8 cellular contexts compared by ENCODE assay signal in the genomic region with DNA sequence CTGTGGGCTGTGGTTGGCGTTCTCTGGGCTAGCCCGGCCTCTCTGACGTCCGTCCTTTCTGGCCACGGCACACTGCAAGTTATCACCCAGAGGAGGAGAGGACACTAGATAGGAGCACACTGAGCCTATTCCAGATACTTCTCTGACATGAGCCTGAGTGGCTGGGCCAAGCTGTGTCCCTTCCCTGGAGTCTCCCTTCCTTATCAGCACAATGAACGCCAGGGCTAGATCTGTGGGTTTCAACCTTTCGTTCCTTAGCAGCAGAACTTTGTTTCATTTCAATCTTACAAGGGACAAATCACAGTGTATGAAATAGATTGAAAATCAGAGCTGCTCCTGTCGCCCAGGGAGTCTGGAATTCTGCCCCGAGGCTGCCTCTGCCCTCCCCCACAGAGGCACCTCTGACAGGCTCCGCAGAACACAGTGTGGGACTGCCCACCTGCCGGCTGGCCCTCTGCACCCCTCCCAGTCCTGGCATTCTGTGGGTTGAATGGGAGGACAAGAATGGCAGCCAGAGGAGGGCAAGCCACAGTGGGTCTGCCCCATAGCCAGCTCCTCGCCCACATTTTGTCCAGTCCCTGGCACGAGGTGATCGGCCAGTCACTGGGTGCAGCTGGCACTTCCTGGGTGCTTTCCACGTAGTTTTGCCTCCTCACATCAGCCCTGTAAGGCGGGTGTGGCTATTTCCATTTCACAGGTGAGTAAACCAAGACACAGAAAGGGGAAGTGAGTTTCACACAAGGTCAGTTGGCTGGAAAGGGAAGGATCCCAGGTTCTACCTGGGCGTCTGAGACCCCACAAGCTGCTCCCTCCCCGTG. TPM values are rescaled to one million over a fixed set of nuclear protein-coding genes. Genes with fewer than 3 reads are reported as not detected.
DNase-seq lines count a peak whose midpoint lies in the region; ATAC-seq and TF ChIP-seq lines count a peak whose summit lies in the region.

No MANE protein-coding gene starts in this region.

- peak; percentile 86 for DNase-seq in mammary epithelial cell
- peak; percentile 80 for DNase-seq in mucosa of gallbladder (ENCODE audit: low spot score)
- DNase-seq in cerebellar nuclear complex (lab: John Stamatoyannopoulos, UW) = no peak
- DNase-seq in NCI-H1105 treated with DMSO at 0.1 percent for 48 hours (lab: John Stamatoyannopoulos, UW) = no peak
- DNase-seq in MG63 = no peak
- no peak for DNase-seq in 8988T

- TF ChIP-seq CTCF in mammary epithelial cell (conservative IDR thresholded peaks at IDR 0.05 in 1 of 2, IDR thresholded peaks at IDR 0.05 in 1 of 2; ENCODE audit: extremely low read depth in 1 of 2, insufficient read depth in 1 of 2, low read depth in 1 of 2, low read length in 2 of 2) = no peak

- BruUV-seq in mammary epithelial cell (replicated peaks; lab: Mats Ljungman, UMichigan) = no TSS peak

- H3K79me2 ChIP-seq in mammary epithelial cell (ENCODE audit: insufficient read depth, low read length) = peaks cover 36% of the 10 kb centered on the region

- H3K4me1 ChIP-seq in mammary epithelial cell (ENCODE audit: insufficient read depth, low read length) = peaks cover 39% of the 10 kb centered on the region

- H3K36me3 ChIP-seq in mammary epithelial cell (ENCODE audit: insufficient read depth, low read length) (no peaks in the 10 kb centered on the region), MG63 (peaks cover 70% of the 10 kb centered on the region)

- in situ Hi-C loops in mammary epithelial cell (cut with MboI; ENCODE audit: low sequenced_read_pairs in 2 of 2) = no loop called here

- 19% methylated on average over 17 of the region's 18 CpGs for WGBS in mammary epithelial cell (ENCODE audit: low coverage, missing lambda C conversion rate)

- H3K9me3 ChIP-seq in mammary epithelial cell (replicated peaks; ENCODE audit: insufficient read depth, low read length) (no peaks in the 10 kb centered on the region), MG63 (no peaks in the 10 kb centered on the region)

- intact Hi-C loops in mammary epithelial cell (cut with micrococcal nuclease) = no loop called here

- ATAC-seq in GM19395 (IDR thresholded peaks at IDR 0.05; ENCODE audit: unreplicated experiment) = peak; percentile 59
- ATAC-seq in HG03196 (IDR thresholded peaks at IDR 0.05; ENCODE audit: unreplicated experiment) = peak; percentile 48

- peak overlapping the region; percentile 64 for H3K9ac ChIP-seq in mammary epithelial cell (ENCODE audit: insufficient read depth, low read length)

- no peaks in the 10 kb centered on the region for H4K20me1 ChIP-seq in mammary epithelial cell (ENCODE audit: insufficient read depth, low read length)

- H3K4me2 ChIP-seq in mammary epithelial cell (ENCODE audit: insufficient read depth, low read depth, low read length) = peak overlapping the region; percentile 59

- H3K27me3 ChIP-seq in mammary epithelial cell (ENCODE audit: insufficient read depth, low read length) = no peaks in the 10 kb centered on the region
- no peaks in the 10 kb centered on the region for H3K27me3 ChIP-seq in MG63

- peak overlapping the region; percentile 34 for H2AFZ ChIP-seq in mammary epithelial cell (ENCODE audit: low read depth, low read length)

- CTCF ChIA-PET in mammary epithelial cell (lab: Charles Lee; ENCODE audit: low non-redundant PET) = interaction anchor here (0.6 kb wide), 1 partner anchor 40 kb away, joined by 3 read pairs; no protein-coding TSS in a partner anchor

- H3K4me3 ChIP-seq in mammary epithelial cell (replicated peaks in 1 of 3; ENCODE audit: insufficient read depth in 1 of 3, low read depth in 2 of 3, low read length in 3 of 3) = no peak overlapping the region
- no peak overlapping the region for H3K4me3 ChIP-seq in MG63

- dilution Hi-C loops in mammary epithelial cell (cut with HindIII; ENCODE audit: low sequenced_read_pairs) = no loop called here

- peak overlapping the region; percentile 75 for H3K27ac ChIP-seq in mammary epithelial cell (ENCODE audit: insufficient read depth, low read depth, low read length)

RNA-seq across cellular contexts. Expression of a gene that starts 26.0 kb away (rescaled TPM):
- 10 to 100 TPM; 19.0 to 58.5 TPM for total RNA-seq in mammary epithelial cell
- 117 TPM for polyA plus RNA-seq in mammary epithelial cell
- polyA minus RNA-seq in mammary epithelial cell = 58.0 TPM
- 51.6 TPM for total RNA-seq in mucosa of gallbladder
- total RNA-seq in MG63 (2014; rRNA removed; shearing (Covaris generic); ENCODE audit: low replicate concordance) = 72.7 and 107 TPM in 2 replicates

RNA-seq across cellular contexts. Expression of a gene that starts 30.4 kb away (rescaled TPM):
- total RNA-seq in mammary epithelial cell (10 to 100 TPM; 52.7 to 60.2 TPM), mucosa of gallbladder (210 TPM)
- 39.3 TPM for polyA plus RNA-seq in mammary epithelial cell
- polyA minus RNA-seq in mammary epithelial cell = 54.6 TPM
- total RNA-seq in MG63 (2014; rRNA removed; shearing (Covaris generic); ENCODE audit: low replicate concordance) = 25.4 and 33.0 TPM in 2 replicates

RNA-seq across cellular contexts. Expression of a gene that starts 53.9 kb away (rescaled TPM):
- not detected for total RNA-seq in mammary epithelial cell
- polyA plus RNA-seq in mammary epithelial cell = not detected
- polyA minus RNA-seq in mammary epithelial cell = not detected
- total RNA-seq in mucosa of gallbladder = not detected
- total RNA-seq in MG63 (2014; rRNA removed; shearing (Covaris generic); ENCODE audit: low replicate concordance) = not detected in 2 replicates

Comparison
In these comparisons a context has a peak if more than half of its experiments do, and no peak if none do; other contexts are left out.
1. DNase-seq: peak in mammary epithelial cell (single experiment) and mucosa of gallbladder (single experiment); none in cerebellar nuclear complex (0 of 2), NCI-H1105 treated with DMSO at 0.1 percent for 48 hours (single experiment), MG63 (single experiment) and 8988T (single experiment).